Comparison of ENCODE assay signal across 1 cellular context in genomic region chr11:22680628-22681027, GRCh38.
A peak's percentile ranks its signal among the peaks of the same experiment; 100 is the strongest.
TF ChIP-seq lines count a peak whose summit lies in the region.

No MANE protein-coding gene starts in this region.

TF ChIP-seq in HepG2, 621 proteins besides CTCF, POLR2A, EP300 and RAD21 (continued from another document and continues in another):
- no peak for TF ChIP-seq NFIB (CRISPR knock-in tag; IDR thresholded peaks at IDR 0.05; ENCODE audit: borderline replicate concordance)
- TF ChIP-seq SIN3B (IDR thresholded peaks at IDR 0.05; ENCODE audit: low read length): no peak
- peak; percentile 80 for TF ChIP-seq CEBPB (IDR thresholded peaks at IDR 0.05; ENCODE audit: borderline replicate concordance, low read depth, low read length)
- no peak for TF ChIP-seq SSRP1 (CRISPR knock-in tag; IDR thresholded peaks at IDR 0.05)
- TF ChIP-seq ZNF383 (CRISPR knock-in tag; IDR thresholded peaks at IDR 0.05; ENCODE audit: borderline replicate concordance): no peak
- no peak for TF ChIP-seq ZMYM2 (CRISPR knock-in tag; IDR thresholded peaks at IDR 0.05)
- no peak for TF ChIP-seq ZNF121 (CRISPR knock-in tag; IDR thresholded peaks at IDR 0.05)
- TF ChIP-seq ZNF253 (CRISPR knock-in tag; IDR thresholded peaks at IDR 0.05; ENCODE audit: borderline replicate concordance): no peak
- TF ChIP-seq ZNF3 (CRISPR knock-in tag; IDR thresholded peaks at IDR 0.05): 0 out of 2 replicates have a peak, but pooled peaks have one; percentile 37
- TF ChIP-seq E2F2 (CRISPR knock-in tag; IDR thresholded peaks at IDR 0.05; ENCODE audit: borderline replicate concordance): no peak
- TF ChIP-seq SNAPC5 (CRISPR knock-in tag; IDR thresholded peaks at IDR 0.05; ENCODE audit: borderline replicate concordance): no peak
- TF ChIP-seq DNMT3B (CRISPR knock-in tag; conservative IDR thresholded peaks at IDR 0.05): no peak
- TF ChIP-seq RFX5 (IDR thresholded peaks at IDR 0.05; ENCODE audit: low read depth, low read length): no peak
- no peak for TF ChIP-seq KAT2B (IDR thresholded peaks at IDR 0.05; ENCODE audit: borderline replicate concordance, low read depth, low read length)
- TF ChIP-seq CREB1 (IDR thresholded peaks at IDR 0.05): no peak
- TF ChIP-seq CREB1 (CRISPR knock-in tag; IDR thresholded peaks at IDR 0.05): 0 out of 2 replicates have a peak, but pooled peaks have one; percentile 42
- TF ChIP-seq ZFAT (CRISPR knock-in tag; conservative IDR thresholded peaks at IDR 0.05): no peak
- TF ChIP-seq TBX3 (IDR thresholded peaks at IDR 0.05; ENCODE audit: borderline replicate concordance): no peak
- TF ChIP-seq TOPORS (CRISPR knock-in tag; IDR thresholded peaks at IDR 0.05): no peak
- TF ChIP-seq KDM4B (CRISPR knock-in tag; IDR thresholded peaks at IDR 0.05): no peak
- no peak for TF ChIP-seq ZNF431 (CRISPR knock-in tag; IDR thresholded peaks at IDR 0.05; ENCODE audit: borderline replicate concordance, low read depth)
- no peak for TF ChIP-seq ZNF557 (CRISPR knock-in tag; IDR thresholded peaks at IDR 0.05)
- TF ChIP-seq SRSF9 (IDR thresholded peaks at IDR 0.05; ENCODE audit: borderline replicate concordance, insufficient read depth, low read depth, low read length, poor library complexity, severe bottlenecking): no peak
- TF ChIP-seq BCL6 (CRISPR knock-in tag; IDR thresholded peaks at IDR 0.05): peak; percentile 83
- 0 out of 4 replicates have a peak, but pooled peaks of 1 of the 2 experiments have one; percentile 30 for TF ChIP-seq REST (IDR thresholded peaks at IDR 0.05; ENCODE audit: borderline replicate concordance in 1 of 2, low read depth in 1 of 2, low read length in 2 of 2)
- no peak for TF ChIP-seq KDM5A (IDR thresholded peaks at IDR 0.05; ENCODE audit: borderline replicate concordance, low read length)
- TF ChIP-seq ZNF720 (CRISPR knock-in tag; IDR thresholded peaks at IDR 0.05): no peak
- TF ChIP-seq ZMYM4 (CRISPR knock-in tag; IDR thresholded peaks at IDR 0.05): peak; percentile 63; the same call in 1 of the 2 replicates
- TF ChIP-seq ATF7-NPFF (CRISPR knock-in tag; IDR thresholded peaks at IDR 0.05; ENCODE audit: low read depth): no peak
- no peak for TF ChIP-seq ZFP36L2 (CRISPR knock-in tag; IDR thresholded peaks at IDR 0.05)
- no peak for TF ChIP-seq POLR2AphosphoS5 (IDR thresholded peaks at IDR 0.05; ENCODE audit: low read depth, low read length)
- no peak for TF ChIP-seq ZBTB21 (CRISPR knock-in tag; IDR thresholded peaks at IDR 0.05)
- TF ChIP-seq PCBP2 (optimal IDR thresholded peaks at IDR 0.05; ENCODE audit: low read depth, low read length, poor library complexity, severe bottlenecking): no peak
- peak; percentile 72; the same call in 1 of the 2 replicates for TF ChIP-seq NCOR1 (IDR thresholded peaks at IDR 0.05; ENCODE audit: borderline replicate concordance, low read length)
- TF ChIP-seq SPEN (CRISPR knock-in tag; IDR thresholded peaks at IDR 0.05; ENCODE audit: low read depth): no peak
- no peak for TF ChIP-seq ZNF274 (CRISPR knock-in tag; IDR thresholded peaks at IDR 0.05)
- no peak for TF ChIP-seq SMAD1 (CRISPR knock-in tag; IDR thresholded peaks at IDR 0.05; ENCODE audit: borderline replicate concordance, low read depth)
- TF ChIP-seq ZNF20 (CRISPR knock-in tag; IDR thresholded peaks at IDR 0.05): no peak
- no peak for TF ChIP-seq ZNF432 (CRISPR knock-in tag; IDR thresholded peaks at IDR 0.05; ENCODE audit: borderline replicate concordance)
- TF ChIP-seq PATZ1 (CRISPR knock-in tag; IDR thresholded peaks at IDR 0.05): no peak
- peak; percentile 52; the same call in 1 of the 2 replicates for TF ChIP-seq DRAP1 (CRISPR knock-in tag; IDR thresholded peaks at IDR 0.05)
- no peak for TF ChIP-seq ZNF235 (CRISPR knock-in tag; IDR thresholded peaks at IDR 0.05; ENCODE audit: borderline replicate concordance)
- TF ChIP-seq SOX5 (CRISPR knock-in tag; IDR thresholded peaks at IDR 0.05; ENCODE audit: borderline replicate concordance): peak; percentile 67; the same call in 1 of the 2 replicates
- TF ChIP-seq TP53 (CRISPR knock-in tag; conservative IDR thresholded peaks at IDR 0.05): no peak
- no peak for TF ChIP-seq ZNF234 (CRISPR knock-in tag; conservative IDR thresholded peaks at IDR 0.05)
- no peak for TF ChIP-seq TRIM22 (IDR thresholded peaks at IDR 0.05)
- TF ChIP-seq ZNF160 (CRISPR knock-in tag; IDR thresholded peaks at IDR 0.05): no peak
- TF ChIP-seq ZGPAT (CRISPR knock-in tag; IDR thresholded peaks at IDR 0.05): peak; percentile 53
- 0 out of 2 replicates have a peak, but pooled peaks have one; percentile 28 for TF ChIP-seq GATAD1 (CRISPR knock-in tag; IDR thresholded peaks at IDR 0.05)
- TF ChIP-seq AGO1 (IDR thresholded peaks at IDR 0.05; ENCODE audit: low read depth, low read length, poor library complexity, severe bottlenecking): no peak
- TF ChIP-seq KLF11 (CRISPR knock-in tag; IDR thresholded peaks at IDR 0.05): no peak
- no peak for TF ChIP-seq ADNP (CRISPR knock-in tag; IDR thresholded peaks at IDR 0.05)
- peak; percentile 25; the same call in 1 of the 2 replicates for TF ChIP-seq FOXK1 (CRISPR knock-in tag; IDR thresholded peaks at IDR 0.05; ENCODE audit: borderline replicate concordance, low read depth)
- no peak for TF ChIP-seq MLX (CRISPR knock-in tag; IDR thresholded peaks at IDR 0.05)
- peak; percentile 47; the same call in 1 of the 2 replicates for TF ChIP-seq FOXO1 (CRISPR knock-in tag; IDR thresholded peaks at IDR 0.05)
- no peak for TF ChIP-seq ATF5 (CRISPR knock-in tag; IDR thresholded peaks at IDR 0.05; ENCODE audit: low read depth)
- no peak for TF ChIP-seq POLR2AphosphoS2 (IDR thresholded peaks at IDR 0.05; ENCODE audit: low read depth, low read length)
- TF ChIP-seq GTF3A (CRISPR knock-in tag; conservative IDR thresholded peaks at IDR 0.05): no peak
- no peak for TF ChIP-seq ZBTB38 (CRISPR knock-in tag; IDR thresholded peaks at IDR 0.05)
- no peak for TF ChIP-seq CREB3 (CRISPR knock-in tag; IDR thresholded peaks at IDR 0.05)
- no peak for TF ChIP-seq BRD4 (CRISPR knock-in tag; IDR thresholded peaks at IDR 0.05)
- no peak for TF ChIP-seq XRCC5 (optimal IDR thresholded peaks at IDR 0.05; ENCODE audit: low read length)
- TF ChIP-seq SNAI1 (CRISPR knock-in tag; IDR thresholded peaks at IDR 0.05; ENCODE audit: borderline replicate concordance): no peak
- TF ChIP-seq NR3C1 (CRISPR knock-in tag; IDR thresholded peaks at IDR 0.05): no peak
- TF ChIP-seq AHR (CRISPR knock-in tag; IDR thresholded peaks at IDR 0.05): no peak
